18 cellular contexts compared by ENCODE assay signal in the genomic region with DNA sequence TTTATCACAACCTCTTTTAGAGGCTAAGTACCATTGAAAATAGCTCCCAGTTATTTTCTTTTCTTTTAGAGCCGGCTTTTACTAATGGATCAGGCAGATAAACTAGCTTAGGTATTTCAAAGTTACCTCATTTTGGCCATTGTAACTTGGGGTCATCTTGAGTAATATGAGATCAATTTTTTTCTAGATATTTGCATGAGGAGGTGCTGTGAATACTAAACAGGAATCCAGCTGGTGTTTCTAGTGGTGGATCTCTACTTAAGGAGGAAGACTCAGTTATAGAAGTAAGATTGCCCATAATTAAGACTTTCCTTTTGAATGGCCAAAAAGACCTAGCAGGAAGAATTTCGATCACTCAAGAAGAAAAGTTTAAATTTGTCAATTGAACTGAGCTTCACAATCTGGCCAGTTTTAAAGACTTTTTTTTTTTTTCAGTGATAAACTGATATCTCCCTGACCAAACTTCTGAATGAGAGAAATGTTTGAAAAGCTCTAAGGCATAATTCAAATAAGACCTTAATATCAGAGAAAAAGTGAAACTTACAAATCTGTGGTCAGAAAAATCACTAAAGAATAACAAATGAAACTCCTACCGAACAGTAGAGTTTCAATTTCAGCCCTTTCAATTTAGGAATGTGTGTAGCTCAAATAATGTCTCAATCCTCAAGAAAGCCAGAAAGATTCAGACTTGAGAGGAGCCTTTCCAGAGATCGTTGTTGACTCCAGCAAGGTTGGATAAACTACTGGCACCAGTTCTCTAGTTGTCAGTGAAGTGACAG. TPM values are rescaled to one million over a fixed set of nuclear protein-coding genes. Genes with fewer than 3 reads are reported as not detected.
DNase-seq lines count a peak whose midpoint lies in the region; ATAC-seq and TF ChIP-seq lines count a peak whose summit lies in the region.
"Had no signal": no experiment of that assay in that cellular context is flagged by ENCODE, and none has a peak within 500 bp of the region (broad histone marks: within the 10 kb centered on the region; RNA-seq: fewer than 3 reads in every experiment).

No MANE protein-coding gene starts in this region.

- ATAC-seq in GM18508 (IDR thresholded peaks at IDR 0.05; ENCODE audit: insufficient read depth, unreplicated experiment) (peak; percentile 58), GM21723 (IDR thresholded peaks at IDR 0.05; ENCODE audit: unreplicated experiment) (peak; percentile 67), left lobe of liver (peak; percentile 72), GM21381 (IDR thresholded peaks at IDR 0.05; ENCODE audit: unreplicated experiment) (no peak)
- ATAC-seq: CD8-positive, alpha-beta T cell; T-helper 17 cell had no signal

- H3F3A ChIP-seq in MM.1S (ENCODE audit: insufficient read depth, low read length): no peaks in the 10 kb centered on the region

- no peaks in the 10 kb centered on the region for H3K79me2 ChIP-seq in MM.1S (ENCODE audit: low read length)

- H3K4me2 ChIP-seq in MM.1S (ENCODE audit: low read depth, low read length): no peak overlapping the region

- H3K27ac ChIP-seq in MM.1S (ENCODE audit: low read length) (no peak overlapping the region), right atrium auricular region (no peak overlapping the region)

- no peaks in the 10 kb centered on the region for H4K20me1 ChIP-seq in MM.1S (ENCODE audit: insufficient read depth, low read length)

- no peak overlapping the region for H3K9ac ChIP-seq in MM.1S (ENCODE audit: low read length)

- H3K27me3 ChIP-seq in MM.1S (replicated peaks; ENCODE audit: insufficient read depth, low read length) (peaks cover 32% of the 10 kb centered on the region), right atrium auricular region (no peaks in the 10 kb centered on the region)

- no peak overlapping the region for H3K4me3 ChIP-seq in MM.1S (ENCODE audit: low read length)
- H3K4me3 ChIP-seq in right atrium auricular region: no peak overlapping the region

- no peaks in the 10 kb centered on the region for H3K9me3 ChIP-seq in MM.1S (replicated peaks; ENCODE audit: insufficient read depth, low read length)
- no peaks in the 10 kb centered on the region for H3K9me3 ChIP-seq in right atrium auricular region
- H3K9me3 ChIP-seq: BE2C had no signal

- H3K4me1 ChIP-seq in MM.1S (ENCODE audit: low read length) (no peaks in the 10 kb centered on the region), right atrium auricular region (no peaks in the 10 kb centered on the region)
- H3K4me1 ChIP-seq: BE2C had no signal

- no peak overlapping the region for H2AFZ ChIP-seq in MM.1S (ENCODE audit: low read length)

- DNase-seq in MM.1S: peak; percentile 17
- DNase-seq in left lobe of liver (ENCODE audit: low spot score): no peak
- no peak for DNase-seq in right atrium auricular region (ENCODE audit: low spot score)
- DNase-seq in stimulated activated CD4-positive, alpha-beta T cell treated with anti-CD3 and anti-CD28 coated beads, Interleukin-2, amount 100 ng/mL, for 24 hours: no peak
- DNase-seq: BE2C; CD8-positive, alpha-beta T cell; DND-41; GDM1; Kasumi-1; NCI-H1417; NCI-H2029; NCI-H2171 treated with DMSO at 0.1 percent for 48 hours; NCI-H774; SHP77 treated with DMSO at 0.1 percent for 48 hours; T-helper 17 cell had no signal

- TF ChIP-seq CTCF in MM.1S (IDR thresholded peaks at IDR 0.05; ENCODE audit: low read length) (no peak), right atrium auricular region (IDR thresholded peaks at IDR 0.05) (no peak)

- H3K36me3 ChIP-seq in MM.1S (replicated peaks; ENCODE audit: insufficient read depth, low read length) (no peaks in the 10 kb centered on the region), right atrium auricular region (no peaks in the 10 kb centered on the region)
- H3K36me3 ChIP-seq: BE2C had no signal

- no peaks in the 10 kb centered on the region for H3K9me2 ChIP-seq in MM.1S (replicated peaks; ENCODE audit: insufficient read depth, low read length)

RNA-seq across cellular contexts. Expression of gene NAA16, which starts 11.6 kb away (rescaled TPM):
- total RNA-seq in left lobe of liver: 6.1 TPM
- 1 to 10 TPM; 6.6 to 10.0 TPM for total RNA-seq in right atrium auricular region

RNA-seq across cellular contexts. Expression of gene MTRF1, which starts 36.1 kb away (rescaled TPM):
- 6.2 TPM for total RNA-seq in left lobe of liver
- 10 to 100 TPM in 1 of 2 donors, 1 to 10 TPM in 1; 9.3 to 11.5 TPM for total RNA-seq in right atrium auricular region
